ENCODE assay signal across 12 cellular contexts in genomic region chrY:7240096-7240495, GRCh38.
DNase-seq lines count a peak whose midpoint lies in the region; ATAC-seq and TF ChIP-seq lines count a peak whose summit lies in the region.
"Had no signal": no experiment of that assay in that cellular context is flagged by ENCODE, and none has a peak within 500 bp of the region (broad histone marks: within the 10 kb centered on the region; RNA-seq: fewer than 3 reads in every experiment).

No MANE protein-coding gene starts in this region.

- no peaks in the 10 kb centered on the region for H3K36me3 Mint-ChIP-seq in activated T-cell treated with anti-CD3 and anti-CD28 coated beads, Interleukin-2, amount 50 U/mL, for 24 hours (ENCODE audit: low read depth)
- peaks cover 5% of the 10 kb centered on the region for H3K36me3 Mint-ChIP-seq in activated CD4-positive, alpha-beta T cell treated with anti-CD3 and anti-CD28 coated beads, Interleukin-2, amount 10 ng/mL, durations not matched to agents 24 days and 14 days (ENCODE audit: low read depth)
- H3K36me3 Mint-ChIP-seq in activated naive CD8-positive, alpha-beta T cell treated with anti-CD3 and anti-CD28 coated beads, Interleukin-2, amount 10 ng/mL, durations not matched to agents 7 days and 5 days = peaks cover 11% of the 10 kb centered on the region

- no peaks in the 10 kb centered on the region for H3K4me1 Mint-ChIP-seq in activated T-cell treated with anti-CD3 and anti-CD28 coated beads, Interleukin-2, amount 50 U/mL, for 24 hours (ENCODE audit: low read depth)
- peaks cover 30% of the 10 kb centered on the region for H3K4me1 Mint-ChIP-seq in activated CD4-positive, alpha-beta T cell treated with anti-CD3 and anti-CD28 coated beads, Interleukin-2, amount 10 ng/mL, durations not matched to agents 24 days and 14 days
- H3K4me1 Mint-ChIP-seq in activated naive CD8-positive, alpha-beta T cell treated with anti-CD3 and anti-CD28 coated beads, Interleukin-2, amount 10 ng/mL, durations not matched to agents 7 days and 5 days = peaks cover 28% of the 10 kb centered on the region
- peaks cover 30% of the 10 kb centered on the region for H3K4me1 Mint-ChIP-seq in stimulated activated naive CD8-positive, alpha-beta T cell treated with anti-CD3 and anti-CD28 coated beads, Interleukin-15, amount 100 ng/mL, for 72 hours

- no peak overlapping the region for H3K4me3 ChIP-seq in foreskin fibroblast (ENCODE audit: low read depth in 1 of 2, low read length in 2 of 2)

- no peaks in the 10 kb centered on the region for H3K27me3 Mint-ChIP-seq in activated T-cell treated with anti-CD3 and anti-CD28 coated beads, Interleukin-2, amount 50 U/mL, for 24 hours
- H3K27me3 Mint-ChIP-seq in activated CD4-positive, alpha-beta T cell treated with anti-CD3 and anti-CD28 coated beads, Interleukin-2, amount 10 ng/mL, durations not matched to agents 24 days and 14 days = no peaks in the 10 kb centered on the region
- H3K27me3 Mint-ChIP-seq in activated naive CD8-positive, alpha-beta T cell treated with anti-CD3 and anti-CD28 coated beads, Interleukin-2, amount 10 ng/mL, durations not matched to agents 7 days and 5 days = no peaks in the 10 kb centered on the region
- no peaks in the 10 kb centered on the region for H3K27me3 Mint-ChIP-seq in stimulated activated naive CD8-positive, alpha-beta T cell treated with anti-CD3 and anti-CD28 coated beads, Interleukin-15, amount 100 ng/mL, for 72 hours

- no peaks in the 10 kb centered on the region for H3K9me3 Mint-ChIP-seq in activated T-cell treated with anti-CD3 and anti-CD28 coated beads, Interleukin-2, amount 50 U/mL, for 24 hours
- no peaks in the 10 kb centered on the region for H3K9me3 Mint-ChIP-seq in activated CD4-positive, alpha-beta T cell treated with anti-CD3 and anti-CD28 coated beads, Interleukin-2, amount 10 ng/mL, durations not matched to agents 24 days and 14 days
- peaks cover 3% of the 10 kb centered on the region for H3K9me3 Mint-ChIP-seq in activated naive CD8-positive, alpha-beta T cell treated with anti-CD3 and anti-CD28 coated beads, Interleukin-2, amount 10 ng/mL, durations not matched to agents 7 days and 5 days
- H3K9me3 Mint-ChIP-seq in stimulated activated naive CD8-positive, alpha-beta T cell treated with anti-CD3 and anti-CD28 coated beads, Interleukin-15, amount 100 ng/mL, for 72 hours = peaks cover 0 to 21% of the 10 kb centered on the region in 2 donors

- H3K4me3 Mint-ChIP-seq in activated T-cell treated with anti-CD3 and anti-CD28 coated beads, Interleukin-2, amount 50 U/mL, for 24 hours = no peak overlapping the region
- peak overlapping the region; percentile 59 for H3K4me3 Mint-ChIP-seq in activated CD4-positive, alpha-beta T cell treated with anti-CD3 and anti-CD28 coated beads, Interleukin-2, amount 10 ng/mL, durations not matched to agents 24 days and 14 days
- H3K4me3 Mint-ChIP-seq in activated naive CD8-positive, alpha-beta T cell treated with anti-CD3 and anti-CD28 coated beads, Interleukin-2, amount 10 ng/mL, durations not matched to agents 7 days and 5 days = peak overlapping the region; percentile 67
- peak overlapping the region; percentile 46 to 59 for H3K4me3 Mint-ChIP-seq in stimulated activated naive CD8-positive, alpha-beta T cell treated with anti-CD3 and anti-CD28 coated beads, Interleukin-15, amount 100 ng/mL, for 72 hours

- ATAC-seq in activated naive CD8-positive, alpha-beta T cell treated with anti-CD3 and anti-CD28 coated beads, Interleukin-2, amount 10 ng/mL, durations not matched to agents 7 days and 5 days (ENCODE audit: low read depth) = peak; percentile 96
- peak; percentile 99 for ATAC-seq in stimulated activated naive CD8-positive, alpha-beta T cell treated with anti-CD3 and anti-CD28 coated beads, Interleukin-15, amount 100 ng/mL, for 72 hours
- no peak for ATAC-seq in HG02852 (IDR thresholded peaks at IDR 0.05; ENCODE audit: unreplicated experiment)
- ATAC-seq: left ventricle myocardium superior had no signal

- TF ChIP-seq CTCF in foreskin fibroblast (IDR thresholded peaks at IDR 0.05; ENCODE audit: low read depth, low read length) = no peak

- POLR2A ChIA-PET in activated naive CD8-positive, alpha-beta T cell treated with anti-CD3 and anti-CD28 coated beads, Interleukin-2, amount 10 ng/mL, durations not matched to agents 7 days and 5 days (lab: Charles Lee) = interaction anchor here (1.0 to 1.9 kb wide), 3 partner anchors 32 to 134 kb away, joined by 3 to 13 read pairs (median 6); no protein-coding TSS in a partner anchor

- DNase-seq in activated T-cell treated with anti-CD3 and anti-CD28 coated beads for 4 hours = peak; percentile 0
- no peak for DNase-seq in activated T-cell treated with anti-CD3 and anti-CD28 coated beads, Interleukin-2, amount 50 U/mL, for 24 hours
- DNase-seq in activated CD4-positive, alpha-beta T cell treated with anti-CD3 and anti-CD28 coated beads, Interleukin-2, amount 10 ng/mL, durations not matched to agents 24 days and 14 days = peak; percentile 88
- peak; percentile 43 for DNase-seq in activated naive CD8-positive, alpha-beta T cell treated with anti-CD3 and anti-CD28 coated beads, Interleukin-2, amount 10 ng/mL, durations not matched to agents 7 days and 5 days
- DNase-seq in stimulated activated naive CD8-positive, alpha-beta T cell treated with anti-CD3 and anti-CD28 coated beads, Interleukin-15, amount 100 ng/mL, for 72 hours = peak; percentile 8 to 36
- no peak for DNase-seq in foreskin fibroblast
- DNase-seq in HuH-7 (ENCODE audit: low spot score) = no peak
- DNase-seq: DMS 273 treated with DMSO at 0.1 percent for 48 hours, left ventricle myocardium superior, NCI-H2029 treated with DMSO at 0.1 percent for 48 hours, NCI-H82 had no signal

- H3K27ac Mint-ChIP-seq in activated T-cell treated with anti-CD3 and anti-CD28 coated beads, Interleukin-2, amount 50 U/mL, for 24 hours = no peak overlapping the region
- peak overlapping the region; percentile 85 for H3K27ac Mint-ChIP-seq in activated CD4-positive, alpha-beta T cell treated with anti-CD3 and anti-CD28 coated beads, Interleukin-2, amount 10 ng/mL, durations not matched to agents 24 days and 14 days
- H3K27ac Mint-ChIP-seq in activated naive CD8-positive, alpha-beta T cell treated with anti-CD3 and anti-CD28 coated beads, Interleukin-2, amount 10 ng/mL, durations not matched to agents 7 days and 5 days = peak overlapping the region; percentile 88
- H3K27ac Mint-ChIP-seq in stimulated activated naive CD8-positive, alpha-beta T cell treated with anti-CD3 and anti-CD28 coated beads, Interleukin-15, amount 100 ng/mL, for 72 hours = peak overlapping the region; percentile 66 to 82

- intact Hi-C loops in activated CD4-positive, alpha-beta T cell treated with anti-CD3 and anti-CD28 coated beads, Interleukin-2, amount 10 ng/mL, durations not matched to agents 24 days and 14 days (cut with micrococcal nuclease) = no loop called here

Comparison
In these comparisons a context has a peak if more than half of its experiments do, and no peak if none do; other contexts are left out.
1. DNase-seq: peak in activated T-cell treated with anti-CD3 and anti-CD28 coated beads for 4 hours (single experiment), activated CD4-positive, alpha-beta T cell treated with anti-CD3 and anti-CD28 coated beads, Interleukin-2, amount 10 ng/mL, durations not matched to agents 24 days and 14 days (single experiment), activated naive CD8-positive, alpha-beta T cell treated with anti-CD3 and anti-CD28 coated beads, Interleukin-2, amount 10 ng/mL, durations not matched to agents 7 days and 5 days (single experiment) and stimulated activated naive CD8-positive, alpha-beta T cell treated with anti-CD3 and anti-CD28 coated beads, Interleukin-15, amount 100 ng/mL, for 72 hours (2 of 2); none in activated T-cell treated with anti-CD3 and anti-CD28 coated beads, Interleukin-2, amount 50 U/mL, for 24 hours (single experiment), foreskin fibroblast (0 of 2) and HuH-7 (single experiment).